Comparison of ENCODE assay signal across 9 cellular contexts in the genomic region with DNA sequence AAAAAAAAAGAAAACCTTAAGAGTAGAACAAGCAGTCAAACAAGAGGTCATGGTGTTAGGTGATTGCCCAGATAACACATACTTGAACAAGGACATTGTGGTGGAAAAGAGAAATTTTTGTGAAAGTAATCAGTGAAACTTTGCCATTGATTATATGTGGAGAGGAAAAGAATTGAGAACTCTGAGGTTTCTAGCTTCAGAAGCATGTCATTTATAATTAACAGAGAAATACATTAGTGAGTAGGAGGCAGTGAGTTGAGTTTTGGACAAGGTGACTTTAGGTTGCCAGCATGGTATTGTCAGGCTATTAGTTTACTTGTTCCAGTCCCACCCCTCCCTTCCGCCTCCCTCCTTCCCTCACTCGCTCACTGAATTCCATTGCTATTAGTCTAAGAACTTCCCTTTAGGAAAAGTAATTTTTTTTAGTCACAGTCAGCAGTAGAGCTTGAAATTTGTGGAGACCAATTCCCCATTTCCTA. TPM values are rescaled to one million over a fixed set of nuclear protein-coding genes. Genes with fewer than 3 reads are reported as not detected.
DNase-seq lines count a peak whose midpoint lies in the region; ATAC-seq, FAIRE-seq and TF ChIP-seq lines count a peak whose summit lies in the region.
"Had no signal": no experiment of that assay in that cellular context is flagged by ENCODE, and none has a peak within 500 bp of the region (broad histone marks: within the 10 kb centered on the region; RNA-seq: fewer than 3 reads in every experiment).

No MANE protein-coding gene starts in this region.

- H3K4me3 ChIP-seq in ascending aorta (peak overlapping the region in 1 of 2 donors; percentile 3), muscle layer of duodenum (ENCODE audit: low read depth in 1 of 2, low read length in 2 of 2) (no peak overlapping the region), small intestine (ENCODE audit: low read depth in 1 of 2, low read length in 2 of 2) (no peak overlapping the region)

- intact Hi-C loops in ascending aorta (cut with DNase I), result loop anchor here (2.0 kb wide), 1 partner anchor 18 kb away; the partner anchor contains the start of gene TAB2

- 72 to 95% (median 81%) methylated on average over 2 of the region's 2 CpGs for WGBS in small intestine, 3 donors

- FAIRE-seq in small intestine (lab: Jason Lieb, UNC), result no peak

- ATAC-seq in HG03108 (IDR thresholded peaks at IDR 0.05; ENCODE audit: unreplicated experiment) (peak; percentile 40), GM18873 (IDR thresholded peaks at IDR 0.05; ENCODE audit: low FRiP score, unreplicated experiment) (no peak), HG03565 (IDR thresholded peaks at IDR 0.05; ENCODE audit: unreplicated experiment) (no peak)

- H3K4me1 ChIP-seq in ascending aorta, result peaks cover 16 to 52% of the 10 kb centered on the region in 2 donors
- H3K4me1 ChIP-seq in muscle layer of duodenum (ENCODE audit: control insufficient read depth in 1 of 2, insufficient read depth in 2 of 2, low read length in 2 of 2), result peaks cover 15 to 69% of the 10 kb centered on the region in 2 donors
- peaks cover 2 to 8% of the 10 kb centered on the region in 2 donors for H3K4me1 ChIP-seq in small intestine (ENCODE audit: control insufficient read depth in 2 of 2, insufficient read depth in 1 of 2, low read depth in 1 of 2, low read length in 1 of 2)

- DNase-seq in ELF-1 (ENCODE audit: low read depth, low spot score), result peak; percentile 12
- peak in 1 of 2 donors; percentile 83 for DNase-seq in ascending aorta (ENCODE audit: low spot score in 2 of 2)
- DNase-seq in small intestine, result no peak
- no peak for DNase-seq in SIG-M5 (lab: John Stamatoyannopoulos, UW)
- DNase-seq: NK-92 treated with Interleukin-12 subunit alpha and Interleukin-12 subunit beta, amount 100 ng/mL, for 24 hours had no signal

- H3K27ac ChIP-seq in ascending aorta (peak overlapping the region; percentile 53 to 58), muscle layer of duodenum (ENCODE audit: low read length) (peak overlapping the region; percentile 7), small intestine (ENCODE audit: low read depth in 1 of 2, low read length in 1 of 2) (no peak overlapping the region)

- H3K27me3 ChIP-seq in ascending aorta, result no peaks in the 10 kb centered on the region
- no peaks in the 10 kb centered on the region for H3K27me3 ChIP-seq in muscle layer of duodenum (ENCODE audit: low read depth, low read length)
- H3K27me3 ChIP-seq in small intestine (ENCODE audit: control insufficient read depth in 2 of 2, insufficient read depth in 2 of 2, low read length in 2 of 2), result no peaks in the 10 kb centered on the region

- H3K36me3 ChIP-seq in ascending aorta, result no peaks in the 10 kb centered on the region
- no peaks in the 10 kb centered on the region for H3K36me3 ChIP-seq in muscle layer of duodenum (ENCODE audit: control insufficient read depth in 1 of 2, insufficient read depth in 2 of 2, low read length in 2 of 2)
- H3K36me3 ChIP-seq in small intestine (ENCODE audit: control insufficient read depth in 2 of 2, insufficient read depth in 2 of 2, low read length in 2 of 2), result no peaks in the 10 kb centered on the region

- H3K9me3 ChIP-seq in ascending aorta, result no peaks in the 10 kb centered on the region
- no peaks in the 10 kb centered on the region for H3K9me3 ChIP-seq in muscle layer of duodenum (ENCODE audit: control insufficient read depth in 1 of 2, low read length in 2 of 2)
- no peaks in the 10 kb centered on the region for H3K9me3 ChIP-seq in small intestine (ENCODE audit: control insufficient read depth, low read depth)

- TF ChIP-seq CTCF in ascending aorta (IDR thresholded peaks at IDR 0.05), result no peak

RNA-seq across cellular contexts. Expression of gene TAB2, which starts 17.2 kb away (rescaled TPM):
- total RNA-seq in ascending aorta, result 55.2 TPM
- polyA plus RNA-seq in small intestine, result 10 to 100 TPM; 19.7 to 22.2 (median 21.7) TPM

Comparison
In these comparisons a context has a peak if more than half of its experiments do, and no peak if none do; other contexts are left out.
1. H3K27ac ChIP-seq: peak in ascending aorta (2 of 2) and muscle layer of duodenum (single experiment); none in small intestine (0 of 2).